Comparison of ENCODE assay signal across 33 cellular contexts in the genomic region with DNA sequence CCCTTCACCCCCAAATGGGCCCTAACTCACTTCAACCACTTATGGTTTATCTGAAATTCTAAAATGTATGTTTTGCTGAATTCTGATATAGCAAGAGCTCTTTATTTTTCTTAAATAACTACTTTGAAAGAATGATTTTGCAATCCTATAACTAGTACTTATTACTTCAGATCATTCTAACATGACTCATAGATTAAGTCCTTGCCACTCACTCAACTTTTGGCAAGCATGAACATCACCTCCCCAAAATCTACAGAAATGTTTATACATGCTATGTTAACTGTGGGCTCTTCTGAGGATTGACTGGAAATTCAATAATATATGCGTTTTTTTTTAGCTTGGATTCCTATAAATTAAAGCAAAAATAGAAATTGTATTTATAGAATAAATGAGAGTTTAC.
A peak's percentile ranks its signal among the peaks of the same experiment; 100 is the strongest.
DNase-seq lines count a peak whose midpoint lies in the region; ATAC-seq and TF ChIP-seq lines count a peak whose summit lies in the region.
"Had no signal": no experiment of that assay in that cellular context is flagged by ENCODE, and none has a peak within 500 bp of the region (broad histone marks: within the 10 kb centered on the region; RNA-seq: fewer than 3 reads in every experiment).

No MANE protein-coding gene starts in this region.

- DNase-seq in MCF 10A (ENCODE audit: unreplicated experiment) (peak; percentile 79), breast epithelium (ENCODE audit: low spot score in 2 of 2) (no peak), cardiac fibroblast (ENCODE audit: low read depth in 2 of 2) (peak; percentile 7 to 61), glomerular visceral epithelial cell (ENCODE audit: extremely low spot score) (peak; percentile 5), upper lobe of right lung (no peak), T-helper 1 cell (no peak), posterior vena cava (ENCODE audit: low spot score) (no peak), NCI-H345 treated with DMSO at 0.1 percent for 48 hours (lab: John Stamatoyannopoulos, UW; ENCODE audit: unreplicated experiment) (no peak)
- DNase-seq: activated CD4-positive, alpha-beta memory T cell treated with anti-CD3 and anti-CD28 coated beads for 36 hours; activated CD4-positive, alpha-beta T cell treated with anti-CD3 and anti-CD28 coated beads for 1 hour; activated CD8-positive, alpha-beta memory T cell treated with anti-CD3 and anti-CD28 coated beads, Interleukin-2, amount 50 U/mL, for 4 hours; activated naive CD4-positive, alpha-beta T cell; activated naive CD8-positive, alpha-beta T cell treated with anti-CD3 and anti-CD28 coated beads, Interleukin-2, amount 50 U/mL, for 24 hours; cerebellar nuclear complex; DMS79; dorsolateral prefrontal cortex; foreskin melanocyte; GDM1; heart right ventricle; HFFc6; KBM-7; MG63; naive thymus-derived CD4-positive, alpha-beta T cell; NCI-H1105 treated with DMSO at 0.1 percent for 48 hours; NCI-H1930; NCI-H2171 treated with DMSO at 0.1 percent for 48 hours; NCI-H524 treated with DMSO at 0.1 percent for 48 hours; OCI-M1; Right ventricle myocardium superior; stimulated activated naive CD4-positive, alpha-beta T cell treated with Interleukin-2 at 50 U/mL for 16 hours had no signal

- H3K36me3 ChIP-seq in breast epithelium (no peaks in the 10 kb centered on the region), upper lobe of right lung (no peaks in the 10 kb centered on the region)
- H3K36me3 ChIP-seq: heart right ventricle, MG63 had no signal

- no peaks in the 10 kb centered on the region for H3K27me3 Mint-ChIP-seq in MCF 10A (ENCODE audit: insufficient read depth, unreplicated experiment)
- H3K27me3 Mint-ChIP-seq: activated CD4-positive, alpha-beta memory T cell treated with anti-CD3 and anti-CD28 coated beads for 36 hours; activated naive CD8-positive, alpha-beta T cell treated with anti-CD3 and anti-CD28 coated beads, Interleukin-2, amount 50 U/mL, for 24 hours; naive thymus-derived CD4-positive, alpha-beta T cell had no signal

- TF ChIP-seq CTCF in MCF 10A (IDR thresholded peaks at IDR 0.05; ENCODE audit: unreplicated experiment) (no peak), breast epithelium (IDR thresholded peaks at IDR 0.05) (no peak), cardiac fibroblast (IDR thresholded peaks at IDR 0.05; ENCODE audit: low read depth, low read length) (no peak), upper lobe of right lung (IDR thresholded peaks at IDR 0.05) (no peak)

- H3K9me3 ChIP-seq in breast epithelium (no peaks in the 10 kb centered on the region), upper lobe of right lung (no peaks in the 10 kb centered on the region)
- H3K9me3 ChIP-seq: heart right ventricle, MG63 had no signal

- H3K4me3 ChIP-seq in breast epithelium: no peak overlapping the region
- no peak overlapping the region for H3K4me3 ChIP-seq in cardiac fibroblast (replicated peaks in 1 of 2; ENCODE audit: low read depth in 2 of 2, low read length in 2 of 2)
- H3K4me3 ChIP-seq in upper lobe of right lung: no peak overlapping the region
- H3K4me3 ChIP-seq: dorsolateral prefrontal cortex, heart right ventricle, MG63, smooth muscle cell had no signal

- POLR2A ChIA-PET in MCF 10A (lab: Yijun Ruan, JAX): interaction anchor here (0.6 to 1.3 kb wide), 5 partner anchors 13 to 114 kb away, joined by 3 to 4 read pairs (median 3); no protein-coding TSS in a partner anchor

- no peak for TF ChIP-seq POLR2A in breast epithelium (IDR thresholded peaks at IDR 0.05)

- H3K4me1 Mint-ChIP-seq in MCF 10A (ENCODE audit: insufficient read depth, unreplicated experiment): peaks cover 22% of the 10 kb centered on the region
- H3K4me1 Mint-ChIP-seq: activated naive CD8-positive, alpha-beta T cell treated with anti-CD3 and anti-CD28 coated beads, Interleukin-2, amount 50 U/mL, for 24 hours; naive thymus-derived CD4-positive, alpha-beta T cell had no signal

- peak overlapping the region; percentile 82 for H3K27ac Mint-ChIP-seq in MCF 10A (ENCODE audit: low read depth, unreplicated experiment)
- H3K27ac Mint-ChIP-seq: activated CD4-positive, alpha-beta memory T cell treated with anti-CD3 and anti-CD28 coated beads for 36 hours; activated naive CD8-positive, alpha-beta T cell treated with anti-CD3 and anti-CD28 coated beads, Interleukin-2, amount 50 U/mL, for 24 hours; HFFc6; naive thymus-derived CD4-positive, alpha-beta T cell; T-helper 2 cell treated with Interferon-gamma antibody and Interleukin-4, amounts not matched to agents 5 μg/mL and 100 μg/mL, for 36 hours had no signal

- CTCF ChIA-PET in MCF 10A (lab: Yijun Ruan, JAX): interaction anchor here (0.6 to 0.7 kb wide), 2 partner anchors 120 to 1883 kb away, joined by 3 to 4 read pairs; no protein-coding TSS in a partner anchor

- no peak overlapping the region for H3K4me3 Mint-ChIP-seq in MCF 10A (ENCODE audit: unreplicated experiment)
- H3K4me3 Mint-ChIP-seq: activated CD4-positive, alpha-beta memory T cell treated with anti-CD3 and anti-CD28 coated beads for 36 hours; activated naive CD8-positive, alpha-beta T cell treated with anti-CD3 and anti-CD28 coated beads, Interleukin-2, amount 50 U/mL, for 24 hours; HFFc6; naive thymus-derived CD4-positive, alpha-beta T cell; T-helper 2 cell treated with Interferon-gamma antibody and Interleukin-4, amounts not matched to agents 5 μg/mL and 100 μg/mL, for 36 hours had no signal

- no TSS peak for BruUV-seq in MCF 10A (replicated peaks; lab: Mats Ljungman, UMichigan)

- intact Hi-C loops in MCF 10A (cut with micrococcal nuclease): loop anchor here (10.0 kb wide), 1 partner anchor 128 kb away; no protein-coding TSS in a partner anchor
- intact Hi-C loops in breast epithelium (cut with DNase I; ENCODE audit: low total_unique reads): no loop called here
- intact Hi-C loops in upper lobe of right lung (cut with DNase I): no loop called here
- intact Hi-C loops in posterior vena cava (cut with DNase I): no loop called here

- no peaks in the 10 kb centered on the region for H3K36me3 Mint-ChIP-seq in MCF 10A (ENCODE audit: insufficient read depth, unreplicated experiment)
- H3K36me3 Mint-ChIP-seq: activated CD4-positive, alpha-beta memory T cell treated with anti-CD3 and anti-CD28 coated beads for 36 hours; naive thymus-derived CD4-positive, alpha-beta T cell had no signal

- H3K4me1 ChIP-seq in breast epithelium (no peaks in the 10 kb centered on the region), upper lobe of right lung (no peaks in the 10 kb centered on the region)
- H3K4me1 ChIP-seq: heart right ventricle had no signal

- peak; percentile 49 for ATAC-seq in upper lobe of right lung
- ATAC-seq: activated naive CD8-positive, alpha-beta T cell treated with anti-CD3 and anti-CD28 coated beads, Interleukin-2, amount 50 U/mL, for 24 hours; heart right ventricle; naive thymus-derived CD4-positive, alpha-beta T cell had no signal

- H3K9me3 Mint-ChIP-seq in MCF 10A (ENCODE audit: unreplicated experiment): peaks cover 7% of the 10 kb centered on the region
- H3K9me3 Mint-ChIP-seq: activated CD4-positive, alpha-beta memory T cell treated with anti-CD3 and anti-CD28 coated beads for 36 hours had no signal

- no peaks in the 10 kb centered on the region for H3K27me3 ChIP-seq in breast epithelium
- no peaks in the 10 kb centered on the region for H3K27me3 ChIP-seq in upper lobe of right lung
- H3K27me3 ChIP-seq: dorsolateral prefrontal cortex, heart right ventricle, MG63 had no signal

- no peak overlapping the region for H3K27ac ChIP-seq in breast epithelium
- H3K27ac ChIP-seq in upper lobe of right lung: no peak overlapping the region
- H3K27ac ChIP-seq: 22Rv1, dorsolateral prefrontal cortex, heart right ventricle had no signal

Comparison
In these comparisons a context has a peak if more than half of its experiments do, and no peak if none do; other contexts are left out.
1. DNase-seq: peak in MCF 10A (single experiment), cardiac fibroblast (2 of 2) and glomerular visceral epithelial cell (single experiment); none in breast epithelium (0 of 2), upper lobe of right lung (single experiment), T-helper 1 cell (0 of 5), posterior vena cava (single experiment) and NCI-H345 treated with DMSO at 0.1 percent for 48 hours (single experiment).